In genomic region chr6:110399219-110400071, GRCh38 we compare ENCODE assay signal across 9 cellular contexts. TPM values are rescaled to one million over a fixed set of nuclear protein-coding genes. Genes with fewer than 3 reads are reported as not detected.
A peak's percentile ranks its signal among the peaks of the same experiment; 100 is the strongest.
DNase-seq lines count a peak whose midpoint lies in the region; ATAC-seq and TF ChIP-seq lines count a peak whose summit lies in the region.
"Had no signal": no experiment of that assay in that cellular context is flagged by ENCODE, and none has a peak within 500 bp of the region (broad histone marks: within the 10 kb centered on the region; RNA-seq: fewer than 3 reads in every experiment).

No MANE protein-coding gene starts in this region.

- POLR2A ChIA-PET in HCT116 (lab: Charles Lee): no interaction called here

- no peak overlapping the region for H3K27ac Mint-ChIP-seq in dendritic cell treated with granulocyte-macrophage colony-stimulating factor and Interleukin-4, amounts not matched to agents 40 ng/mL and 50 ng/mL, for 4 days

- H3K27ac ChIP-seq in HCT116 (ENCODE audit: low read depth, low read length) (no peak overlapping the region), left lung (no peak overlapping the region), subcutaneous abdominal adipose tissue (ENCODE audit: low read depth, low read length) (no peak overlapping the region)

- no peaks in the 10 kb centered on the region for H3K36me3 Mint-ChIP-seq in dendritic cell treated with granulocyte-macrophage colony-stimulating factor and Interleukin-4, amounts not matched to agents 40 ng/mL and 50 ng/mL, for 4 days (ENCODE audit: low read depth)

- no peak for TF ChIP-seq RAD21 in HCT116 (IDR thresholded peaks at IDR 0.05; ENCODE audit: low read depth)

- H3K27me3 Mint-ChIP-seq in dendritic cell treated with granulocyte-macrophage colony-stimulating factor and Interleukin-4, amounts not matched to agents 40 ng/mL and 50 ng/mL, for 4 days: no peaks in the 10 kb centered on the region

- intact Hi-C loops in HCT116 (cut with micrococcal nuclease): no loop called here
- intact Hi-C loops in dendritic cell treated with granulocyte-macrophage colony-stimulating factor and Interleukin-4, amounts not matched to agents 40 ng/mL and 50 ng/mL, for 4 days (cut with micrococcal nuclease): loop anchor here (10.0 kb wide), 3 partner anchors 225 to 695 kb away; partner anchors contain the start of gene WASF1
- intact Hi-C loops in left lung (cut with DNase I): loop anchor here in 1 of 2 donors (10.0 kb wide), 2 partner anchors 345 to 695 kb away; no protein-coding TSS in a partner anchor

- H3K4me3 Mint-ChIP-seq in dendritic cell treated with granulocyte-macrophage colony-stimulating factor and Interleukin-4, amounts not matched to agents 40 ng/mL and 50 ng/mL, for 4 days: peak overlapping the region; percentile 66

- RAD21 ChIA-PET in HCT116 (lab: Charles Lee; ENCODE audit: low non-redundant PET in 1 of 2, low total read pairs in 2 of 2, uncharacterized antibody in 2 of 2, unreplicated experiment in 2 of 2): no interaction called here

- no peak for DNase-seq in HCT116 (ENCODE audit: low read depth, low spot score)
- peak in 1 of 2 donors; percentile 78 for DNase-seq in left lung
- DNase-seq in activated gamma-delta T cell (lab: John Stamatoyannopoulos, UW): no peak
- no peak for DNase-seq in NCI-H187 treated with DMSO at 0.1 percent for 48 hours (lab: John Stamatoyannopoulos, UW)
- DNase-seq: activated CD4-positive, alpha-beta T cell treated with anti-CD3 and anti-CD28 coated beads for 4 hours; OCI-M1 had no signal

- H3K4me3 ChIP-seq in HCT116 (replicated peaks in 1 of 2; ENCODE audit: low read depth in 1 of 2, low read length in 2 of 2) (no peak overlapping the region), left lung (peak overlapping the region; percentile 16 to 23), subcutaneous abdominal adipose tissue (ENCODE audit: low read depth in 1 of 5, low read length in 5 of 5) (peak overlapping the region; percentile 39 to 73 (median 58))

- H3K27me3 ChIP-seq in HCT116 (ENCODE audit: insufficient read depth, low read length) (no peaks in the 10 kb centered on the region), left lung (peaks cover 0 to 8% of the 10 kb centered on the region in 2 donors), subcutaneous abdominal adipose tissue (ENCODE audit: control insufficient read depth in 5 of 5, insufficient read depth in 4 of 5, low read length in 5 of 5) (no peaks in the 10 kb centered on the region)

- no peak for ATAC-seq in HCT116
- peak; percentile 63 for ATAC-seq in left lung
- no peak for ATAC-seq in GM18520 (IDR thresholded peaks at IDR 0.05; ENCODE audit: unreplicated experiment)

- no peaks in the 10 kb centered on the region for H3K9me2 ChIP-seq in HCT116 (ENCODE audit: insufficient read depth)

- no peaks in the 10 kb centered on the region for H3K36me3 ChIP-seq in HCT116 (ENCODE audit: control insufficient read depth in 1 of 2, insufficient read depth in 2 of 2, low read length in 2 of 2)
- H3K36me3 ChIP-seq in left lung: no peaks in the 10 kb centered on the region
- H3K36me3 ChIP-seq in subcutaneous abdominal adipose tissue (ENCODE audit: control insufficient read depth in 5 of 5, insufficient read depth in 5 of 5, low read length in 5 of 5): no peaks in the 10 kb centered on the region

- H3K9me3 ChIP-seq in HCT116 (ENCODE audit: control insufficient read depth in 1 of 2, insufficient read depth in 1 of 2, low read depth in 1 of 2, low read length in 2 of 2) (no peaks in the 10 kb centered on the region), left lung (no peaks in the 10 kb centered on the region), subcutaneous abdominal adipose tissue (ENCODE audit: control insufficient read depth in 5 of 5, low read length in 5 of 5) (no peaks in the 10 kb centered on the region)

- BruUV-seq in HCT116 (replicated peaks; lab: Mats Ljungman, UMichigan): no TSS peak

- TF ChIP-seq CTCF in HCT116 (IDR thresholded peaks at IDR 0.05 in 2 of 3, conservative IDR thresholded peaks at IDR 0.05 in 1 of 3; ENCODE audit: borderline replicate concordance in 1 of 3, insufficient read depth in 1 of 3, low read depth in 2 of 3, low read length in 2 of 3) (no peak), left lung (IDR thresholded peaks at IDR 0.05) (no peak)

- CTCF ChIA-PET in HCT116 (lab: Charles Lee): no interaction called here

- H2AFZ ChIP-seq in HCT116 (ENCODE audit: low read depth, low read length, poor library complexity, severe bottlenecking): peak overlapping the region; percentile 76

- H3K4me1 ChIP-seq in HCT116 (ENCODE audit: control insufficient read depth in 1 of 2, insufficient read depth in 2 of 2, low read length in 2 of 2) (peaks cover 7 to 12% of the 10 kb centered on the region in 2 experiments), left lung (peaks cover 0 to 8% of the 10 kb centered on the region in 2 donors), subcutaneous abdominal adipose tissue (ENCODE audit: control insufficient read depth in 5 of 5, insufficient read depth in 5 of 5, low read length in 5 of 5) (peaks cover 5 to 30% (median 23%) of the 10 kb centered on the region in 5 donors)

- no peaks in the 10 kb centered on the region for H3K79me2 ChIP-seq in HCT116 (ENCODE audit: insufficient read depth, low read length)

- no peaks in the 10 kb centered on the region for H4K20me1 ChIP-seq in HCT116 (ENCODE audit: insufficient read depth)

- peak overlapping the region; percentile 63 for H3K4me2 ChIP-seq in HCT116 (ENCODE audit: low read length)

- peaks cover 15% of the 10 kb centered on the region for H3K4me1 Mint-ChIP-seq in dendritic cell treated with granulocyte-macrophage colony-stimulating factor and Interleukin-4, amounts not matched to agents 40 ng/mL and 50 ng/mL, for 4 days (ENCODE audit: low read depth)

- TF ChIP-seq POLR2A in HCT116 (IDR thresholded peaks at IDR 0.05; ENCODE audit: borderline replicate concordance, extremely low read depth, insufficient read depth, insufficient read length): no peak

- no peaks in the 10 kb centered on the region for H3K9me3 Mint-ChIP-seq in dendritic cell treated with granulocyte-macrophage colony-stimulating factor and Interleukin-4, amounts not matched to agents 40 ng/mL and 50 ng/mL, for 4 days

- H3K9ac ChIP-seq in HCT116 (ENCODE audit: low read length): no peak overlapping the region
- peak overlapping the region in 4 of 5 donors; percentile 27 to 46 (median 43) for H3K9ac ChIP-seq in subcutaneous abdominal adipose tissue (ENCODE audit: low read length in 5 of 5)

TF ChIP-seq in HCT116, 20 proteins besides CTCF, POLR2A, EP300 and RAD21:
- no peak for TF ChIP-seq SRF (IDR thresholded peaks at IDR 0.05; ENCODE audit: low read depth)
- TF ChIP-seq TCF7L2 (IDR thresholded peaks at IDR 0.05; ENCODE audit: borderline replicate concordance, extremely low read depth, insufficient read depth, insufficient read length): no peak
- no peak for TF ChIP-seq CBX3 (IDR thresholded peaks at IDR 0.05; ENCODE audit: low read depth)
- no peak for TF ChIP-seq ZFX (IDR thresholded peaks at IDR 0.05)
- TF ChIP-seq YY1 (IDR thresholded peaks at IDR 0.05; ENCODE audit: extremely low read depth, insufficient replicate concordance, low read depth, low read length): no peak
- TF ChIP-seq FOSL1 (IDR thresholded peaks at IDR 0.05; ENCODE audit: low read depth): no peak
- TF ChIP-seq EZH2 (IDR thresholded peaks at IDR 0.05): no peak
- no peak for TF ChIP-seq JUND (IDR thresholded peaks at IDR 0.05)
TF ChIP-seq in HCT116: peak in this region for 0.

RNA-seq across cellular contexts. Expression of gene DDO, which starts 15.9 kb away (rescaled TPM):
- total RNA-seq in HCT116 (2021; ENCODE audit: unreplicated experiment) (not detected), left lung (1 to 10 TPM; 2.3 to 2.4 TPM)
- polyA plus RNA-seq in HCT116 (2012): 0.05 TPM in 1 of 2 replicates, not detected in the other

RNA-seq across cellular contexts. Expression of gene METTL24, which starts 41.3 kb away (rescaled TPM):
- not detected for total RNA-seq in HCT116 (2021; ENCODE audit: unreplicated experiment)
- not detected in 2 replicates for polyA plus RNA-seq in HCT116 (2012)
- 1 to 10 TPM; 3.3 to 3.6 TPM for total RNA-seq in left lung

Comparison
In these comparisons a context has a peak if more than half of its experiments do, and no peak if none do; other contexts are left out.
1. H3K4me3 ChIP-seq: peak in left lung (2 of 2) and subcutaneous abdominal adipose tissue (5 of 5); none in HCT116 (0 of 2).